ENCODE assay signal across 14 cellular contexts in the genomic region with DNA sequence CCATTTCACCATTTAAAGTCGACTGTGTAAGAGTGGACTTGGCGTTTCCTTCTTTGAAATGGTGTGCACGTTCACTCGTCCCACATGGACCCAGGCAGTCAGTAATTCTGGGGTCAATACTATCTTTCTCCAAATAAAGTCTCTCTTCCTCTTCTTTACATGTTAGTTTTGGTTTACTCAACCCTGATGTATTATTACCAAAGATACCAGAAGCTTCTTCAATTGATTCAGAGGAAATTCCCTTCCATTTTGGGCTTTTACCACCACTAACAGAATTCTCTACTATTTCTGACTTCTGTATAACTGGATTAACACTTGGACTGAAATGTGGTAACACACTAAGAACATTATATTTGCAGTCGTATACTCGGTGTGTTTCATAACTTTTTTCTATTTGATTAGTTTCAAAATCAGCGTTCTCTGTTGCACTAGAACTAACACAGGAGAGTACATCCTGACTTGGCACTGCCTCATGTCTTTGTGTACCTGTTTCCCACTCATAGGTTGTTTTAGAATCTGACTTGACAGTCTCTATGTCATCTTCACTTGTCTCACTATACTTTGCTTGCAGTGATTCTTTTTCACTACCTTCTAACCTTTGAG.
A peak's percentile ranks its signal among the peaks of the same experiment; 100 is the strongest.
DNase-seq lines count a peak whose midpoint lies in the region; ATAC-seq lines count a peak whose summit lies in the region.
"Had no signal": no experiment of that assay in that cellular context is flagged by ENCODE, and none has a peak within 500 bp of the region (broad histone marks: within the 10 kb centered on the region; RNA-seq: fewer than 3 reads in every experiment).

No MANE protein-coding gene starts in this region.

- H3K9me3 Mint-ChIP-seq in activated T-cell treated with anti-CD3 and anti-CD28 coated beads, Interleukin-2, amount 50 U/mL, for 4 hours = no peaks in the 10 kb centered on the region
- H3K9me3 Mint-ChIP-seq in dendritic cell treated with granulocyte-macrophage colony-stimulating factor and Interleukin-4, amounts not matched to agents 40 ng/mL and 50 ng/mL, for 4 days = no peaks in the 10 kb centered on the region
- H3K9me3 Mint-ChIP-seq in stimulated activated naive B cell treated with anti-CD40 and anti-IgM and Interleukin-4, amounts not matched to agents 10 μg/mL and 1 μg/mL and 100 μg/mL, for 72 hours = no peaks in the 10 kb centered on the region
- H3K9me3 Mint-ChIP-seq: activated CD4-positive, alpha-beta T cell treated with anti-CD3 and anti-CD28 coated beads, Interleukin-2, amount 10 ng/mL, durations not matched to agents 7 days and 5 days; activated naive CD4-positive, alpha-beta T cell treated with anti-CD3 and anti-CD28 coated beads for 36 hours; brain; T-cell had no signal

- DNase-seq in activated T-cell treated with anti-CD3 and anti-CD28 coated beads, Interleukin-2, amount 50 U/mL, for 4 hours = no peak
- no peak for DNase-seq in activated T-cell treated with anti-CD3 and anti-CD28 coated beads, Interleukin-2, amount 50 U/mL, for 48 hours
- no peak for DNase-seq in stimulated activated naive B cell treated with anti-CD40 and anti-IgM and Interleukin-4, amounts not matched to agents 10 μg/mL and 1 μg/mL and 100 μg/mL, for 72 hours
- DNase-seq in HK-2 (ENCODE audit: unreplicated experiment) (no peak), DMS153 treated with DMSO at 0.1 percent for 48 hours (lab: John Stamatoyannopoulos, UW; ENCODE audit: unreplicated experiment) (no peak)
- DNase-seq: ACHN; activated CD4-positive, alpha-beta T cell treated with anti-CD3 and anti-CD28 coated beads, Interleukin-2, amount 10 ng/mL, durations not matched to agents 7 days and 5 days; activated naive CD4-positive, alpha-beta T cell treated with anti-CD3 and anti-CD28 coated beads for 36 hours; NCI-H2107; T-cell had no signal

- peak; percentile 32 to 46 for ATAC-seq in activated T-cell treated with anti-CD3 and anti-CD28 coated beads, Interleukin-2, amount 50 U/mL, for 4 hours
- ATAC-seq in GM21390 (IDR thresholded peaks at IDR 0.05; ENCODE audit: unreplicated experiment) (peak; percentile 44), HG02642 (IDR thresholded peaks at IDR 0.05; ENCODE audit: poor library complexity, unreplicated experiment) (no peak)
- peak; percentile 29 to 31 for ATAC-seq in stimulated activated naive B cell treated with anti-CD40 and anti-IgM and Interleukin-4, amounts not matched to agents 10 μg/mL and 1 μg/mL and 100 μg/mL, for 72 hours (replicated peaks)
- ATAC-seq: T-cell had no signal

- H3K4me1 Mint-ChIP-seq in activated T-cell treated with anti-CD3 and anti-CD28 coated beads, Interleukin-2, amount 50 U/mL, for 4 hours (ENCODE audit: low read depth) = peaks cover 28% of the 10 kb centered on the region
- peaks cover 20% of the 10 kb centered on the region for H3K4me1 Mint-ChIP-seq in dendritic cell treated with granulocyte-macrophage colony-stimulating factor and Interleukin-4, amounts not matched to agents 40 ng/mL and 50 ng/mL, for 4 days (ENCODE audit: low read depth)
- H3K4me1 Mint-ChIP-seq in stimulated activated naive B cell treated with anti-CD40 and anti-IgM and Interleukin-4, amounts not matched to agents 10 μg/mL and 1 μg/mL and 100 μg/mL, for 72 hours = peaks cover 30 to 54% of the 10 kb centered on the region in 2 donors

- no peak overlapping the region for H3K4me3 Mint-ChIP-seq in activated T-cell treated with anti-CD3 and anti-CD28 coated beads, Interleukin-2, amount 50 U/mL, for 4 hours
- H3K4me3 Mint-ChIP-seq in dendritic cell treated with granulocyte-macrophage colony-stimulating factor and Interleukin-4, amounts not matched to agents 40 ng/mL and 50 ng/mL, for 4 days = no peak overlapping the region
- no peak overlapping the region for H3K4me3 Mint-ChIP-seq in stimulated activated naive B cell treated with anti-CD40 and anti-IgM and Interleukin-4, amounts not matched to agents 10 μg/mL and 1 μg/mL and 100 μg/mL, for 72 hours
- H3K4me3 Mint-ChIP-seq: activated CD4-positive, alpha-beta T cell treated with anti-CD3 and anti-CD28 coated beads, Interleukin-2, amount 10 ng/mL, durations not matched to agents 7 days and 5 days; activated naive CD4-positive, alpha-beta T cell treated with anti-CD3 and anti-CD28 coated beads for 36 hours; brain; T-cell had no signal

- H3K27me3 Mint-ChIP-seq in activated T-cell treated with anti-CD3 and anti-CD28 coated beads, Interleukin-2, amount 50 U/mL, for 4 hours (ENCODE audit: low read depth) = no peaks in the 10 kb centered on the region
- H3K27me3 Mint-ChIP-seq in dendritic cell treated with granulocyte-macrophage colony-stimulating factor and Interleukin-4, amounts not matched to agents 40 ng/mL and 50 ng/mL, for 4 days = no peaks in the 10 kb centered on the region
- no peaks in the 10 kb centered on the region for H3K27me3 Mint-ChIP-seq in stimulated activated naive B cell treated with anti-CD40 and anti-IgM and Interleukin-4, amounts not matched to agents 10 μg/mL and 1 μg/mL and 100 μg/mL, for 72 hours
- H3K27me3 Mint-ChIP-seq: activated CD4-positive, alpha-beta T cell treated with anti-CD3 and anti-CD28 coated beads, Interleukin-2, amount 10 ng/mL, durations not matched to agents 7 days and 5 days; brain; T-cell had no signal

- intact Hi-C loops in dendritic cell treated with granulocyte-macrophage colony-stimulating factor and Interleukin-4, amounts not matched to agents 40 ng/mL and 50 ng/mL, for 4 days (cut with micrococcal nuclease) = no loop called here

- peak overlapping the region; percentile 38 for H3K27ac Mint-ChIP-seq in dendritic cell treated with granulocyte-macrophage colony-stimulating factor and Interleukin-4, amounts not matched to agents 40 ng/mL and 50 ng/mL, for 4 days
- peak overlapping the region; percentile 83 for H3K27ac Mint-ChIP-seq in stimulated activated naive B cell treated with anti-CD40 and anti-IgM and Interleukin-4, amounts not matched to agents 10 μg/mL and 1 μg/mL and 100 μg/mL, for 72 hours
- H3K27ac Mint-ChIP-seq: activated CD4-positive, alpha-beta T cell treated with anti-CD3 and anti-CD28 coated beads, Interleukin-2, amount 10 ng/mL, durations not matched to agents 7 days and 5 days; activated naive CD4-positive, alpha-beta T cell treated with anti-CD3 and anti-CD28 coated beads for 36 hours; T-cell had no signal

- H3K36me3 Mint-ChIP-seq in activated T-cell treated with anti-CD3 and anti-CD28 coated beads, Interleukin-2, amount 50 U/mL, for 4 hours (ENCODE audit: insufficient read depth) = peaks cover 46% of the 10 kb centered on the region
- peaks cover 80% of the 10 kb centered on the region for H3K36me3 Mint-ChIP-seq in dendritic cell treated with granulocyte-macrophage colony-stimulating factor and Interleukin-4, amounts not matched to agents 40 ng/mL and 50 ng/mL, for 4 days (ENCODE audit: low read depth)
- peaks cover 55 to 66% of the 10 kb centered on the region in 2 donors for H3K36me3 Mint-ChIP-seq in stimulated activated naive B cell treated with anti-CD40 and anti-IgM and Interleukin-4, amounts not matched to agents 10 μg/mL and 1 μg/mL and 100 μg/mL, for 72 hours
